29 cellular contexts compared by ENCODE assay signal in genomic region chr1:59478822-59479221, GRCh38.
"Had no signal": no experiment of that assay in that cellular context is flagged by ENCODE, and none has a peak within 500 bp of the region (broad histone marks: within the 10 kb centered on the region; RNA-seq: fewer than 3 reads in every experiment).

No MANE protein-coding gene starts in this region.

- H3K36me3 ChIP-seq: adrenal gland, esophagus muscularis mucosa, gastrocnemius medialis had no signal

- FAIRE-seq: bronchial epithelial cell, colon had no signal

- H3K4me3 ChIP-seq: adrenal gland, esophagus muscularis mucosa, gastrocnemius medialis had no signal

- H3K27ac ChIP-seq: esophagus muscularis mucosa, foreskin keratinocyte, gastrocnemius medialis had no signal

- H3K27me3 ChIP-seq: adrenal gland, esophagus muscularis mucosa, foreskin keratinocyte, gastrocnemius medialis had no signal

- H3K9me3 ChIP-seq: adrenal gland, esophagus muscularis mucosa, gastrocnemius medialis had no signal

- ATAC-seq: activated CD4-positive, alpha-beta T cell treated with anti-CD3 and anti-CD28 coated beads for 36 hours; activated CD8-positive, alpha-beta memory T cell treated with anti-CD3 and anti-CD28 coated beads, Interleukin-2, amount 10 ng/mL, durations not matched to agents 7 days and 5 days; activated CD8-positive, alpha-beta T cell treated with anti-CD3 and anti-CD28 coated beads, Interleukin-2, amount 10 ng/mL, durations not matched to agents 7 days and 5 days; activated naive CD8-positive, alpha-beta T cell treated with anti-CD3 and anti-CD28 coated beads, Interleukin-2, amount 50 U/mL, for 24 hours; effector memory CD8-positive, alpha-beta T cell; foreskin keratinocyte; gastrocnemius medialis had no signal

- DNase-seq: activated CD4-positive, alpha-beta memory T cell treated with anti-CD3 and anti-CD28 coated beads for 36 hours; activated CD4-positive, alpha-beta T cell treated with anti-CD3 and anti-CD28 coated beads for 36 hours; activated CD4-positive, alpha-beta T cell treated with anti-CD3 and anti-CD28 coated beads, Interleukin-2, amount 10 ng/mL, durations not matched to agents 24 days and 14 days; activated CD4-positive, CD25-positive, alpha-beta regulatory T cell; activated CD4-positive, CD25-positive, alpha-beta regulatory T cell treated with anti-CD3 and anti-CD28 coated beads, Interleukin-2, amount 50 U/mL, for 72 hours; activated CD8-positive, alpha-beta memory T cell treated with anti-CD3 and anti-CD28 coated beads, Interleukin-2, amount 10 ng/mL, durations not matched to agents 7 days and 5 days; activated CD8-positive, alpha-beta memory T cell treated with anti-CD3 and anti-CD28 coated beads, Interleukin-2, amount 50 U/mL, for 4 hours; activated CD8-positive, alpha-beta T cell treated with anti-CD3 and anti-CD28 coated beads, Interleukin-2, amount 10 ng/mL, durations not matched to agents 7 days and 5 days; activated effector memory CD4-positive, alpha-beta T cell treated with anti-CD3 and anti-CD28 coated beads, Interleukin-2, amount 50 U/mL, for 16 hours; activated naive CD4-positive, alpha-beta T cell treated with anti-CD3 and anti-CD28 coated beads for 36 hours; activated naive CD8-positive, alpha-beta T cell treated with anti-CD3 and anti-CD28 coated beads for 36 hours; activated naive CD8-positive, alpha-beta T cell treated with anti-CD3 and anti-CD28 coated beads, Interleukin-2, amount 50 U/mL, for 24 hours; activated T-cell treated with anti-CD3 and anti-CD28 coated beads, Interleukin-2, amount 50 U/mL, for 1 hour; activated T-cell treated with anti-CD3 and anti-CD28 coated beads, Interleukin-2, amount 50 U/mL, for 48 hours; amygdala; aorta; caudate nucleus; cortex of kidney; dermis blood vessel endothelial cell; effector CD4-positive, alpha-beta T cell; effector memory CD8-positive, alpha-beta T cell; erythroblast; foreskin keratinocyte; gastrocnemius medialis; T-helper 2 cell had no signal
